Comparison of ENCODE assay signal across 8 cellular contexts in genomic region chr16:50692999-50693781, GRCh38. TPM values are rescaled to one million over a fixed set of nuclear protein-coding genes. Genes with fewer than 3 reads are reported as not detected.
DNase-seq lines count a peak whose midpoint lies in the region; ATAC-seq, FAIRE-seq and TF ChIP-seq lines count a peak whose summit lies in the region.

Gene NOD2 (plus strand): TSS chr16:50693606. CDS start chr16:50699496, 5,890 bp downstream.

- peak within 1 kb of the TSS; percentile 74 for H3K4me2 ChIP-seq in keratinocyte (ENCODE audit: control insufficient read depth, extremely low read depth, insufficient read depth, low read depth, low read length)

- H4K20me1 ChIP-seq in keratinocyte (ENCODE audit: control insufficient read depth, extremely low read depth, insufficient read depth, low read length): no peaks in the 10 kb centered on the region

- H3K79me2 ChIP-seq in keratinocyte (ENCODE audit: control insufficient read depth, insufficient read depth, low read length): no peaks in the 10 kb centered on the region

- ATAC-seq in HG02798 (IDR thresholded peaks at IDR 0.05; ENCODE audit: poor library complexity, unreplicated experiment): no peak

- peak within 1 kb of the TSS; percentile 71 for H3K9ac ChIP-seq in keratinocyte (ENCODE audit: control insufficient read depth, extremely low read depth, insufficient read depth, low read length)

- intact Hi-C loops in testis (cut with DNase I; ENCODE audit: low total_unique reads): no loop called here

- H3K27ac ChIP-seq in keratinocyte (ENCODE audit: control insufficient read depth, insufficient read depth, low read length) (peak within 1 kb of the TSS; percentile 4), testis (no peak within 1 kb of the TSS)

- H3K9me3 ChIP-seq in BE2C: no peaks in the 10 kb centered on the region
- H3K9me3 ChIP-seq in keratinocyte (ENCODE audit: control insufficient read depth, low read depth, low read length): no peaks in the 10 kb centered on the region
- no peaks in the 10 kb centered on the region for H3K9me3 ChIP-seq in testis

- FAIRE-seq in HTR-8/SVneo (lab: Jason Lieb, UNC) (peak; percentile 81), keratinocyte (lab: Jason Lieb, UNC) (no peak)

- WGBS in testis, 2 donors: 14 to 16% methylated on average over 28 to 32 of the region's 56 CpGs

- TF ChIP-seq CTCF in BE2C (IDR thresholded peaks at IDR 0.05; ENCODE audit: low read depth, low read length) (no peak), keratinocyte (optimal IDR thresholded peaks at IDR 0.05 in 1 of 3, IDR thresholded peaks at IDR 0.05 in 1 of 3, conservative IDR thresholded peaks at IDR 0.05 in 1 of 3; ENCODE audit: extremely low read depth in 1 of 3, insufficient read depth in 2 of 3, low read length in 3 of 3) (no peak), testis (IDR thresholded peaks at IDR 0.05) (no peak)

- no peak for TF ChIP-seq POLR2A in testis (IDR thresholded peaks at IDR 0.05)

- DNase-seq in BE2C: no peak
- DNase-seq in HTR-8/SVneo (ENCODE audit: insufficient read length, low spot score): no peak
- peak; percentile 22 for DNase-seq in astrocyte of the hippocampus (ENCODE audit: low read depth, low spot score)
- DNase-seq in keratinocyte (ENCODE audit: low read depth, low spot score): no peak
- DNase-seq in testis: no peak
- no peak for DNase-seq in HCEC 1CT
- DNase-seq in NCI-H2196 treated with DMSO at 0.1 percent for 48 hours (lab: John Stamatoyannopoulos, UW; ENCODE audit: unreplicated experiment): no peak

- dilution Hi-C loops in keratinocyte (cut with MboI; ENCODE audit: extremely low pct_ligation_motif_present, low sequenced_read_pairs): no loop called here

- no peaks in the 10 kb centered on the region for H3K4me1 ChIP-seq in BE2C
- H3K4me1 ChIP-seq in keratinocyte (ENCODE audit: control insufficient read depth, extremely low read depth, insufficient read depth, low read length): peaks cover 24% of the 10 kb centered on the region
- peaks cover 13% of the 10 kb centered on the region for H3K4me1 ChIP-seq in testis

- H3K36me3 ChIP-seq in BE2C: no peaks in the 10 kb centered on the region
- no peaks in the 10 kb centered on the region for H3K36me3 ChIP-seq in keratinocyte (ENCODE audit: control insufficient read depth in 2 of 2, extremely low read depth in 1 of 2, insufficient read depth in 2 of 2, low read length in 2 of 2)
- no peaks in the 10 kb centered on the region for H3K36me3 ChIP-seq in testis (ENCODE audit: low read depth, missing control alignments)

- H3K27me3 ChIP-seq in BE2C (no peaks in the 10 kb centered on the region), keratinocyte (ENCODE audit: control insufficient read depth, extremely low read depth, insufficient read depth, low read length) (no peaks in the 10 kb centered on the region), testis (no peaks in the 10 kb centered on the region)

- H3K4me3 ChIP-seq in BE2C (ENCODE audit: low read depth, low read length): peak within 1 kb of the TSS; percentile 14; the same call in 1 of the 2 replicates
- H3K4me3 ChIP-seq in keratinocyte (ENCODE audit: control insufficient read depth in 2 of 3, extremely low read depth in 1 of 3, insufficient read depth in 2 of 3, low read depth in 1 of 3, low read length in 3 of 3): peak within 1 kb of the TSS; percentile 38 to 56 (median 43)
- peak within 1 kb of the TSS; percentile 39 to 45 for H3K4me3 ChIP-seq in testis

- no peaks in the 10 kb centered on the region for H3K9me1 ChIP-seq in keratinocyte (ENCODE audit: control insufficient read depth, extremely low read depth, insufficient read depth, low read length)

- H2AFZ ChIP-seq in keratinocyte (ENCODE audit: control insufficient read depth, low read length): peak within 1 kb of the TSS; percentile 72

RNA-seq across cellular contexts. Expression of gene NOD2, which starts in this region (rescaled TPM):
- polyA plus RNA-seq in BE2C (2012; ENCODE audit: insufficient read depth, insufficient read length, low read depth): not detected
- polyA plus RNA-seq in keratinocyte (0.49 to 3.9 TPM (median 0.80 TPM) in 3 replicates), testis (ENCODE audit: insufficient read depth, low read depth, low replicate concordance) (1.7 TPM)
- 6.1 TPM for polyA plus RNA-seq in keratinocyte (2011; ENCODE audit: low read depth)
- 0.68 and 0.86 TPM in 2 replicates for polyA plus RNA-seq in keratinocyte (2011; cell fraction: cytosol; rRNA removed)
- polyA plus RNA-seq in keratinocyte (2011; cell fraction: nucleus; rRNA removed): 3.5 and 5.4 TPM in 2 replicates
- 0.44 and 6.7 TPM in 2 replicates for polyA plus RNA-seq in keratinocyte (2012; ENCODE audit: low replicate concordance)
- 1.5 to 11.2 TPM (median 2.3 TPM) in 3 replicates for polyA minus RNA-seq in keratinocyte
- 4.4 TPM for polyA minus RNA-seq in keratinocyte (2011; cell fraction: cytosol; rRNA and poly(A)+ RNA removed)
- polyA minus RNA-seq in keratinocyte (2011; cell fraction: nucleus; rRNA and poly(A)+ RNA removed): 6.5 and 9.0 TPM in 2 replicates
- total RNA-seq in testis: 1 to 10 TPM; 1.6 to 4.1 TPM
